ENCODE assay signal across 15 cellular contexts in genomic region chr15:60412807-60413597, GRCh38. TPM values are rescaled to one million over a fixed set of nuclear protein-coding genes. Genes with fewer than 3 reads are reported as not detected.
A peak's percentile ranks its signal among the peaks of the same experiment; 100 is the strongest.
DNase-seq lines count a peak whose midpoint lies in the region; ATAC-seq, FAIRE-seq and TF ChIP-seq lines count a peak whose summit lies in the region.
"Had no signal": no experiment of that assay in that cellular context is flagged by ENCODE, and none has a peak within 500 bp of the region (broad histone marks: within the 10 kb centered on the region; RNA-seq: fewer than 3 reads in every experiment).

No MANE protein-coding gene starts in this region.

- in situ Hi-C loops in IMR-90 (cut with MboI; ENCODE audit: low sequenced_read_pairs), result no loop called here
- in situ Hi-C loops in GM13977 (cut with MboI; ENCODE audit: low pct_unique_long_range_greater_than_20kb, low sequenced_read_pairs, unreplicated experiment), result no loop called here

- H3K56ac ChIP-seq in IMR-90 (ENCODE audit: extremely low read depth, insufficient read depth, low read length), result no peak overlapping the region

- no peak overlapping the region for H3K18ac ChIP-seq in IMR-90 (ENCODE audit: low read depth, low read length)

- H3K4me1 ChIP-seq in IMR-90 (ENCODE audit: control insufficient read depth, insufficient read depth, low read length), result peaks cover 8% of the 10 kb centered on the region
- peaks cover 28% of the 10 kb centered on the region for H3K4me1 ChIP-seq in keratinocyte (ENCODE audit: control insufficient read depth, extremely low read depth, insufficient read depth, low read length)
- H3K4me1 ChIP-seq in stomach smooth muscle (ENCODE audit: control insufficient read depth, insufficient read depth, low read length), result peaks cover 14% of the 10 kb centered on the region

- no peak overlapping the region for H3K9ac ChIP-seq in IMR-90 (ENCODE audit: low read depth, low read length)
- H3K9ac ChIP-seq in keratinocyte (ENCODE audit: control insufficient read depth, extremely low read depth, insufficient read depth, low read length), result no peak overlapping the region
- H3K9ac ChIP-seq in stomach smooth muscle (ENCODE audit: low read length in 2 of 2), result peak overlapping the region in 1 of 2 donors; percentile 17

- 100% methylated on average over 2 of the region's 26 CpGs; no CpG with 5 or more reads in 1 of the 2 experiments for WGBS in IMR-90 (ENCODE audit: extremely low coverage in 2 of 2, insufficient read length in 1 of 2), 2 experiments

- dilution Hi-C loops in IMR-90 (cut with HindIII; ENCODE audit: low sequenced_read_pairs, unreplicated experiment), result no loop called here
- dilution Hi-C loops in keratinocyte (cut with MboI; ENCODE audit: extremely low pct_ligation_motif_present, low sequenced_read_pairs), result no loop called here

- H2AFZ ChIP-seq in IMR-90 (replicated peaks; ENCODE audit: low read length, poor library complexity) (no peak overlapping the region), keratinocyte (ENCODE audit: control insufficient read depth, low read length) (peak overlapping the region; percentile 65)

- H3K9me1 ChIP-seq in IMR-90 (ENCODE audit: insufficient read depth, low read length) (peaks cover 6% of the 10 kb centered on the region; the same call in 1 of the 2 replicates), keratinocyte (ENCODE audit: control insufficient read depth, extremely low read depth, insufficient read depth, low read length) (no peaks in the 10 kb centered on the region)

- H3K4me1 Mint-ChIP-seq in brain, result peaks cover 15% of the 10 kb centered on the region

- H3K79me2 ChIP-seq in keratinocyte (ENCODE audit: control insufficient read depth, insufficient read depth, low read length), result no peaks in the 10 kb centered on the region

- H3K9me3 Mint-ChIP-seq in brain, result no peaks in the 10 kb centered on the region

- ATAC-seq in IMR-90 (ENCODE audit: low read depth) (peak; percentile 16; the same call in 1 of the 2 replicates), HG02884 (IDR thresholded peaks at IDR 0.05; ENCODE audit: unreplicated experiment) (no peak), HG03039 (IDR thresholded peaks at IDR 0.05; ENCODE audit: unreplicated experiment) (no peak)

- H3K36me3 ChIP-seq in IMR-90 (ENCODE audit: control insufficient read depth, insufficient read depth, low read length) (no peaks in the 10 kb centered on the region), keratinocyte (ENCODE audit: control insufficient read depth in 2 of 2, extremely low read depth in 1 of 2, insufficient read depth in 2 of 2, low read length in 2 of 2) (no peaks in the 10 kb centered on the region), stomach smooth muscle (ENCODE audit: control insufficient read depth in 2 of 2, insufficient read depth in 2 of 2, low read length in 2 of 2) (no peaks in the 10 kb centered on the region)
- H3K36me3 ChIP-seq: ovary, Peyer's patch had no signal

- CTCF ChIA-PET in IMR-90 (lab: Yijun Ruan, JAX), result no interaction called here

- no peak overlapping the region for H2BK120ac ChIP-seq in IMR-90 (ENCODE audit: low read depth, low read length)

- no peak overlapping the region for H2AK5ac ChIP-seq in IMR-90 (ENCODE audit: low read depth, low read length)

- TF ChIP-seq RAD21 in IMR-90 (IDR thresholded peaks at IDR 0.05; ENCODE audit: low read length), result no peak

- H2BK5ac ChIP-seq in IMR-90 (ENCODE audit: low read depth, low read length, poor library complexity, severe bottlenecking), result no peak overlapping the region

- no peak overlapping the region for H3K4ac ChIP-seq in IMR-90 (ENCODE audit: low read depth, low read length)

- H3K27ac ChIP-seq in IMR-90 (ENCODE audit: insufficient read depth, low read length) (no peak overlapping the region), keratinocyte (ENCODE audit: control insufficient read depth, insufficient read depth, low read length) (peak overlapping the region; percentile 56), stomach smooth muscle (ENCODE audit: low read length) (peak overlapping the region; percentile 53)
- H3K27ac ChIP-seq: ovary, Peyer's patch had no signal

- H3K23ac ChIP-seq in IMR-90 (ENCODE audit: low read depth, low read length), result no peak overlapping the region

- no peak overlapping the region for H2BK15ac ChIP-seq in IMR-90 (ENCODE audit: low read depth, low read length)

- TF ChIP-seq CTCF in IMR-90 (conservative IDR thresholded peaks at IDR 0.05; ENCODE audit: low read depth, low read length) (no peak), brain (conservative IDR thresholded peaks at IDR 0.05) (no peak), keratinocyte (optimal IDR thresholded peaks at IDR 0.05 in 1 of 3, IDR thresholded peaks at IDR 0.05 in 1 of 3, conservative IDR thresholded peaks at IDR 0.05 in 1 of 3; ENCODE audit: extremely low read depth in 1 of 3, insufficient read depth in 2 of 3, low read length in 3 of 3) (no peak), GM13977 (IDR thresholded peaks at IDR 0.05; ENCODE audit: extremely low read depth, insufficient read depth, missing control alignments) (no peak)

- BruUV-seq in IMR-90 (replicated peaks; lab: Mats Ljungman, UMichigan), result no TSS peak

- peak overlapping the region in 4 of 5 experiments; percentile 22 to 86 (median 64) for H3K27ac Mint-ChIP-seq in brain

- H3K4me2 ChIP-seq in IMR-90 (ENCODE audit: low read depth, low read length), result no peak overlapping the region
- peak overlapping the region; percentile 55 for H3K4me2 ChIP-seq in keratinocyte (ENCODE audit: control insufficient read depth, extremely low read depth, insufficient read depth, low read depth, low read length)

- FAIRE-seq in keratinocyte (lab: Jason Lieb, UNC), result peak; percentile 71
- FAIRE-seq: GM12891 had no signal

- no peak overlapping the region for H2BK20ac ChIP-seq in IMR-90 (ENCODE audit: low read depth, low read length)

- POLR2A ChIA-PET in IMR-90 (lab: Charles Lee; ENCODE audit: unreplicated experiment), result interaction anchor here (0.6 to 1.1 kb wide), 2 partner anchors 15 to 20 kb away, joined by 3 read pairs; partner anchors contain the start of gene ANXA2

- no peak for DNase-seq in IMR-90
- DNase-seq in keratinocyte (ENCODE audit: low read depth, low spot score), result no peak
- no peak for DNase-seq in islet precursor cell
- no peak for DNase-seq in GM13977 (ENCODE audit: low spot score)
- DNase-seq: activated T-cell treated with anti-CD3 and anti-CD28 coated beads, Interleukin-2, amount 50 U/mL, for 1 hour; cortex of kidney; ovary; Peyer's patch had no signal

- no peak overlapping the region for H4K91ac ChIP-seq in IMR-90 (ENCODE audit: insufficient read depth, low read depth, low read length)

- no peak overlapping the region for H2AK9ac ChIP-seq in IMR-90 (replicated peaks; ENCODE audit: low read depth, low read length, poor library complexity)

- H3K27me3 Mint-ChIP-seq in brain, result no peaks in the 10 kb centered on the region

- no peaks in the 10 kb centered on the region for H3K9me3 ChIP-seq in IMR-90 (ENCODE audit: control insufficient read depth, insufficient read depth, low read length)
- H3K9me3 ChIP-seq in keratinocyte (ENCODE audit: control insufficient read depth, low read depth, low read length), result no peaks in the 10 kb centered on the region
- no peaks in the 10 kb centered on the region for H3K9me3 ChIP-seq in stomach smooth muscle (ENCODE audit: control insufficient read depth in 2 of 2, low read length in 2 of 2)
- H3K9me3 ChIP-seq: ovary, Peyer's patch, tibial nerve had no signal

- H3K36me3 Mint-ChIP-seq in brain, result no peaks in the 10 kb centered on the region
- H3K36me3 Mint-ChIP-seq: CD14-positive monocyte had no signal

- H3K4me3 ChIP-seq in IMR-90 (ENCODE audit: insufficient read depth, low read depth, low read length), result no peak overlapping the region
- H3K4me3 ChIP-seq in keratinocyte (ENCODE audit: control insufficient read depth in 2 of 3, extremely low read depth in 1 of 3, insufficient read depth in 2 of 3, low read depth in 1 of 3, low read length in 3 of 3), result no peak overlapping the region
- H3K4me3 ChIP-seq in stomach smooth muscle (ENCODE audit: low read length in 2 of 2), result peak overlapping the region in 1 of 2 donors; percentile 54
- H3K4me3 ChIP-seq: ovary, Peyer's patch, tibial nerve had no signal

- peaks cover 0 to 7% of the 10 kb centered on the region in 2 experiments; a peak in 2 of 4 replicates for H3K79me1 ChIP-seq in IMR-90 (ENCODE audit: low read depth in 1 of 2, low read length in 2 of 2)

- peak overlapping the region in 1 of 5 experiments; percentile 29 for H3K4me3 Mint-ChIP-seq in brain
- H3K4me3 Mint-ChIP-seq: CD14-positive monocyte had no signal

- H3K27me3 ChIP-seq in IMR-90 (ENCODE audit: control insufficient read depth, insufficient read depth, low read length), result no peaks in the 10 kb centered on the region
- no peaks in the 10 kb centered on the region for H3K27me3 ChIP-seq in keratinocyte (ENCODE audit: control insufficient read depth, extremely low read depth, insufficient read depth, low read length)
- no peaks in the 10 kb centered on the region for H3K27me3 ChIP-seq in stomach smooth muscle (ENCODE audit: control insufficient read depth in 1 of 2, insufficient read depth in 2 of 2, low read length in 2 of 2)
- H3K27me3 ChIP-seq: ovary, Peyer's patch, tibial nerve had no signal

- H4K8ac ChIP-seq in IMR-90 (ENCODE audit: low read depth in 2 of 2, low read length in 2 of 2), result no peak overlapping the region

- TF ChIP-seq POLR2A in IMR-90 (IDR thresholded peaks at IDR 0.05; ENCODE audit: low read depth, low read length), result no peak

- H4K5ac ChIP-seq in IMR-90 (ENCODE audit: low read depth, low read length), result no peak overlapping the region

- intact Hi-C loops in IMR-90 (cut with micrococcal nuclease), result no loop called here

- H4K20me1 ChIP-seq in IMR-90 (ENCODE audit: insufficient read depth, low read length) (peaks cover 2% of the 10 kb centered on the region; the same call in 1 of the 2 replicates), keratinocyte (ENCODE audit: control insufficient read depth, extremely low read depth, insufficient read depth, low read length) (no peaks in the 10 kb centered on the region)

- H3K14ac ChIP-seq in IMR-90 (replicated peaks; ENCODE audit: low read depth, low read length), result no peak overlapping the region

TF ChIP-seq in IMR-90, 13 proteins besides CTCF, POLR2A, EP300 and RAD21 (continues in another document):
- TF ChIP-seq RCOR1 (IDR thresholded peaks at IDR 0.05; ENCODE audit: insufficient replicate concordance, low read length), result no peak

RNA-seq across cellular contexts. Expression of gene ANXA2, which starts 15.2 kb away (rescaled TPM):
- 6,979 and 8,412 TPM in 2 replicates for total RNA-seq in IMR-90 (2012; rRNA removed)
- polyA plus RNA-seq in IMR-90 (2012; rRNA removed) (6,722 and 7,454 TPM in 2 replicates), brain (ENCODE audit: insufficient read depth, low read depth, low replicate concordance) (439 TPM), keratinocyte (10,132 to 15,949 TPM (median 11,017 TPM) in 3 replicates)
- 2,230 and 5,114 TPM in 2 replicates for polyA plus RNA-seq in IMR-90 (2012; cell fraction: cytosol; rRNA removed)
- polyA plus RNA-seq in IMR-90 (2012; cell fraction: nucleus; rRNA removed; ENCODE audit: low replicate concordance), result 764 and 3,092 TPM in 2 replicates
- 4,066 TPM for polyA plus RNA-seq in keratinocyte (2011; ENCODE audit: low read depth)
- polyA plus RNA-seq in keratinocyte (2011; cell fraction: cytosol; rRNA removed), result 14,846 and 18,096 TPM in 2 replicates
- polyA plus RNA-seq in keratinocyte (2011; cell fraction: nucleus; rRNA removed), result 11,086 and 11,309 TPM in 2 replicates
- 4,107 and 9,800 TPM in 2 replicates for polyA plus RNA-seq in keratinocyte (2012; ENCODE audit: low replicate concordance)
- polyA minus RNA-seq in keratinocyte, result 5,148 to 8,880 TPM (median 8,598 TPM) in 3 replicates
- 5,055 TPM for polyA minus RNA-seq in keratinocyte (2011; cell fraction: cytosol; rRNA and poly(A)+ RNA removed)
- 2,602 and 4,474 TPM in 2 replicates for polyA minus RNA-seq in keratinocyte (2011; cell fraction: nucleus; rRNA and poly(A)+ RNA removed)
